In genomic region chr9:82581516-82581915, GRCh38 we compare ENCODE assay signal across 23 cellular contexts.
"Had no signal": no experiment of that assay in that cellular context is flagged by ENCODE, and none has a peak within 500 bp of the region (broad histone marks: within the 10 kb centered on the region; RNA-seq: fewer than 3 reads in every experiment).

No MANE protein-coding gene starts in this region.

- H3K36me3 ChIP-seq: left ventricle myocardium inferior, ovary, right atrium auricular region, stomach, tibial artery, upper lobe of right lung had no signal

- H3K27ac ChIP-seq: left ventricle myocardium inferior, ovary, right atrium auricular region, skin epidermis, testis, tibial artery, upper lobe of right lung had no signal

- H3K4me1 ChIP-seq: left ventricle myocardium inferior, right atrium auricular region, testis, tibial artery, upper lobe of right lung had no signal

- ATAC-seq: left colon; natural killer cell; sciatic nerve; stimulated activated naive B cell treated with anti-CD40 and anti-IgM and Interleukin-4, amounts not matched to agents 10 μg/mL and 1 μg/mL and 100 μg/mL, for 72 hours; stimulated activated naive CD8-positive, alpha-beta T cell treated with anti-CD3 and anti-CD28 coated beads, Interleukin-15, Interleukin-2, amounts not matched to agents 100 U/mL and 50 U/mL, for 24 hours had no signal

- H3K9me3 ChIP-seq: ovary, testis, tibial artery, upper lobe of right lung had no signal

- H3K27me3 ChIP-seq: ovary, right atrium auricular region, stomach, testis, tibial artery, upper lobe of right lung had no signal

- H3K4me3 ChIP-seq: left ventricle myocardium inferior, lung, ovary, right atrium auricular region, skin epidermis, stomach, testis, tibial artery, upper lobe of right lung had no signal

- DNase-seq: hippocampal formation; kidney glomerular epithelial cell; left colon; left ventricle myocardium inferior; mesendoderm; naive B cell; natural killer cell; ovary; stimulated activated CD4-positive, alpha-beta T cell treated with anti-CD3 and anti-CD28 coated beads, Interleukin-12 subunit alpha, Interleukin-12 subunit beta, amount 100 ng/mL, for 4 hours; stimulated activated CD4-positive, alpha-beta T cell treated with anti-CD3 and anti-CD28 coated beads, Interleukin-15, amount 100 ng/mL, for 24 hours; stimulated activated CD4-positive, alpha-beta T cell treated with anti-CD3 and anti-CD28 coated beads, Interleukin-2, amount 100 ng/mL, for 24 hours; stimulated activated CD4-positive, alpha-beta T cell treated with anti-CD3 and anti-CD28 coated beads, Interleukin-4, amount 100 ng/mL, for 1 hour; stimulated activated naive B cell treated with anti-CD40 and anti-IgM and Interleukin-4, amounts not matched to agents 10 μg/mL and 1 μg/mL and 100 μg/mL, for 72 hours; stimulated activated naive CD8-positive, alpha-beta T cell treated with anti-CD3 and anti-CD28 coated beads, Interleukin-15, Interleukin-2, amounts not matched to agents 100 U/mL and 50 U/mL, for 24 hours; stomach; testis; tibial artery; trophoblast cell; upper lobe of right lung had no signal
